8 cellular contexts compared by ENCODE assay signal in genomic region chr19:18789883-18790565, GRCh38. TPM values are rescaled to one million over a fixed set of nuclear protein-coding genes. Genes with fewer than 3 reads are reported as not detected.
DNase-seq lines count a peak whose midpoint lies in the region; ATAC-seq and TF ChIP-seq lines count a peak whose summit lies in the region.
"Had no signal": no experiment of that assay in that cellular context is flagged by ENCODE, and none has a peak within 500 bp of the region (broad histone marks: within the 10 kb centered on the region; RNA-seq: fewer than 3 reads in every experiment).

No MANE protein-coding gene starts in this region.

- no peak for TF ChIP-seq CTCF in H9 (conservative IDR thresholded peaks at IDR 0.05)
- no peak for TF ChIP-seq CTCF in fibroblast of villous mesenchyme (IDR thresholded peaks at IDR 0.05; ENCODE audit: insufficient read depth, low read depth, low read length)
- TF ChIP-seq CTCF in gastrocnemius medialis (IDR thresholded peaks at IDR 0.05 in 4 of 5, conservative IDR thresholded peaks at IDR 0.05 in 1 of 5): no peak

- H3K27ac ChIP-seq in H9 (ENCODE audit: insufficient read length, low read depth, low read length) (no peak overlapping the region), gastrocnemius medialis (no peak overlapping the region)

- no peaks in the 10 kb centered on the region for H4K20me1 ChIP-seq in H9 (ENCODE audit: control insufficient read depth, insufficient read depth, insufficient read length)

- POLR2A ChIA-PET in T-cell (lab: Charles Lee): no interaction called here

- no peak overlapping the region for H2AK5ac ChIP-seq in H9 (ENCODE audit: insufficient read length, low read length)

- no peak overlapping the region for H3T11ph ChIP-seq in H9 (ENCODE audit: low read length)

- H3K9me3 Mint-ChIP-seq in H9 (peaks cover 0 to 14% of the 10 kb centered on the region in 2 experiments; a peak in 4 of 5 replicates), T-cell (no peaks in the 10 kb centered on the region)

- no peak overlapping the region for H3K23ac ChIP-seq in H9 (ENCODE audit: insufficient read length, low read depth, low read length)

- no peaks in the 10 kb centered on the region for H3K79me2 ChIP-seq in H9 (ENCODE audit: insufficient read depth, low read length)

- DNase-seq in H9: peak; percentile 81
- DNase-seq in T-cell: peak in 3 of 34 experiments; percentile 14 to 20 (median 18)
- peak; percentile 23 for DNase-seq in fibroblast of villous mesenchyme (ENCODE audit: low read depth)
- DNase-seq in gastrocnemius medialis: no peak
- DNase-seq in medulla oblongata (ENCODE audit: extremely low spot score): no peak
- no peak for DNase-seq in sciatic nerve (ENCODE audit: low spot score)

- ATAC-seq in T-cell (replicated peaks in 1 of 4): peak; percentile 22 to 27 (median 25)
- no peak for ATAC-seq in gastrocnemius medialis
- ATAC-seq in HG02840 (IDR thresholded peaks at IDR 0.05; ENCODE audit: low FRiP score, unreplicated experiment): no peak
- no peak for ATAC-seq in sciatic nerve

- no peak overlapping the region for H4K5ac ChIP-seq in H9 (ENCODE audit: insufficient read length, low read depth, low read length)

- H2BK15ac ChIP-seq in H9 (ENCODE audit: low read depth, low read length): no peak overlapping the region

- H3K4me2 ChIP-seq in H9 (ENCODE audit: insufficient read depth, insufficient read length, low read length): peak overlapping the region; percentile 80

- in situ Hi-C loops in gastrocnemius medialis (cut with MboI; ENCODE audit: low sequenced_read_pairs in 4 of 4): no loop called here

- intact Hi-C loops in gastrocnemius medialis (cut with DNase I; ENCODE audit: low total_unique reads): no loop called here
- intact Hi-C loops in sciatic nerve (cut with DNase I): no loop called here

- H3K4me1 ChIP-seq in H9 (ENCODE audit: insufficient read depth, low read length): no peaks in the 10 kb centered on the region
- H3K4me1 ChIP-seq in gastrocnemius medialis: peaks cover 10 to 25% of the 10 kb centered on the region in 2 donors

- no peak overlapping the region for H2BK120ac ChIP-seq in H9 (ENCODE audit: low read depth, low read length, poor library complexity, severe bottlenecking)

- H4K8ac ChIP-seq in H9 (replicated peaks; ENCODE audit: insufficient read length, low read depth, low read length): no peak overlapping the region

- H2BK5ac ChIP-seq in H9 (ENCODE audit: insufficient read length, low read length): no peak overlapping the region

- H3K23me2 ChIP-seq in H9 (ENCODE audit: insufficient read length, low read depth, low read length, poor library complexity, severe bottlenecking): peaks cover 20% of the 10 kb centered on the region

- H3K27me3 ChIP-seq in H9 (ENCODE audit: insufficient read depth, low read length) (peaks cover 87% of the 10 kb centered on the region), gastrocnemius medialis (peaks cover 75 to 82% (median 79%) of the 10 kb centered on the region in 3 donors)

- peaks cover 100% of the 10 kb centered on the region for H3K27me3 Mint-ChIP-seq in H9 (ENCODE audit: low read depth)
- peaks cover 61 to 79% of the 10 kb centered on the region in 2 donors for H3K27me3 Mint-ChIP-seq in T-cell

- no peak for TF ChIP-seq POLR2A in gastrocnemius medialis (IDR thresholded peaks at IDR 0.05)

- no peak overlapping the region for H2AFZ ChIP-seq in H9 (ENCODE audit: low read length)

- no peaks in the 10 kb centered on the region for H3K79me1 ChIP-seq in H9 (ENCODE audit: insufficient read depth, low read depth, low read length, poor library complexity, severe bottlenecking)

- H2BK12ac ChIP-seq in H9 (ENCODE audit: insufficient read length, low read depth, low read length): no peak overlapping the region

- H3K36me3 Mint-ChIP-seq in H9 (ENCODE audit: insufficient read depth in 1 of 3, low read depth in 3 of 3) (no peaks in the 10 kb centered on the region; a peak in 2 of 7 replicates), T-cell (no peaks in the 10 kb centered on the region)

- peak overlapping the region; percentile 54 to 85 for H3K4me3 Mint-ChIP-seq in H9
- peak overlapping the region; percentile 57 to 79 (median 71) for H3K4me3 Mint-ChIP-seq in T-cell

- no peaks in the 10 kb centered on the region for H3K36me3 ChIP-seq in gastrocnemius medialis

- H3K4me1 Mint-ChIP-seq in H9 (peaks cover 19 to 37% of the 10 kb centered on the region in 2 experiments), T-cell (peaks cover 35 to 49% (median 47%) of the 10 kb centered on the region in 3 donors)

- H3K14ac ChIP-seq in H9 (ENCODE audit: insufficient read depth, low read length): no peak overlapping the region; the same call in 1 of the 2 replicates

- no peak overlapping the region for H2BK20ac ChIP-seq in H9 (ENCODE audit: low read depth, low read length, poor library complexity, severe bottlenecking)

- H3K4ac ChIP-seq in H9 (ENCODE audit: low read depth, low read length): no peak overlapping the region

- H3K56ac ChIP-seq in H9 (ENCODE audit: insufficient read length, low read depth, low read length): no peak overlapping the region

- no CpG with 5 or more reads among the region's 65 CpGs for WGBS in H9 (ENCODE audit: extremely low coverage, insufficient read length, low lambda C conversion rate)

- H3K18ac ChIP-seq in H9 (ENCODE audit: insufficient read length, low read depth, low read length): no peak overlapping the region

- no peak overlapping the region for H3K27ac Mint-ChIP-seq in H9
- H3K27ac Mint-ChIP-seq in T-cell: peak overlapping the region in 1 of 2 donors; percentile 72

- H3K9ac ChIP-seq in H9 (ENCODE audit: extremely low read depth, insufficient read length, low read length): no peak overlapping the region

- CTCF ChIA-PET in T-cell (lab: Charles Lee): no interaction called here

- no peak overlapping the region for H4K91ac ChIP-seq in H9 (ENCODE audit: insufficient read length, low read depth, low read length)

- H3K4me3 ChIP-seq in fibroblast of villous mesenchyme (ENCODE audit: low read depth, low read length) (no peak overlapping the region), gastrocnemius medialis (peak overlapping the region; percentile 10 to 39 (median 30))

- H3K9me3 ChIP-seq in H9 (ENCODE audit: control insufficient read depth, low read depth, low read length) (no peaks in the 10 kb centered on the region), gastrocnemius medialis (no peaks in the 10 kb centered on the region)

RNA-seq across cellular contexts. Expression of gene COMP, which starts 1.1 kb away (rescaled TPM):
- 0.15 TPM in 1 of 2 replicates, not detected in the other for total RNA-seq in H9 (2021)
- not detected for total RNA-seq in T-cell
- under 0.01 TPM in 1 of 2 replicates, not detected in the other for total RNA-seq in fibroblast of villous mesenchyme
- total RNA-seq in gastrocnemius medialis: 10 to 100 TPM in 1 of 4 donors, 1 to 10 TPM in 1, under 1 TPM in 1, not detected in 1; 0.24 to 77.8 (median 1.3) TPM
- 7.6 TPM for total RNA-seq in sciatic nerve
- total RNA-seq: NCI-H460 had no signal

RNA-seq across cellular contexts. Expression of gene UPF1, which starts 41.7 kb away (rescaled TPM):
- total RNA-seq in H9 (2021) (83.3 and 85.4 TPM in 2 replicates), T-cell (100 to 1,000 TPM; 114 to 143 (median 127) TPM), fibroblast of villous mesenchyme (49.0 and 51.0 TPM in 2 replicates), gastrocnemius medialis (10 to 100 TPM; 26.0 to 64.9 (median 46.4) TPM), sciatic nerve (57.8 TPM)

Comparison
In these comparisons a context has a peak if more than half of its experiments do, and no peak if none do; other contexts are left out.
1. DNase-seq: peak in H9 (single experiment) and fibroblast of villous mesenchyme (single experiment); none in gastrocnemius medialis (0 of 2), medulla oblongata (single experiment) and sciatic nerve (single experiment).
2. ATAC-seq: peak in T-cell (4 of 4); none in gastrocnemius medialis (0 of 2), HG02840 (single experiment) and sciatic nerve (single experiment).